Comparison of ENCODE assay signal across 20 cellular contexts in genomic region chr14:101246894-101247853, GRCh38.
DNase-seq lines count a peak whose midpoint lies in the region; ATAC-seq and TF ChIP-seq lines count a peak whose summit lies in the region.
"Had no signal": no experiment of that assay in that cellular context is flagged by ENCODE, and none has a peak within 500 bp of the region (broad histone marks: within the 10 kb centered on the region; RNA-seq: fewer than 3 reads in every experiment).

No MANE protein-coding gene starts in this region.

- no peaks in the 10 kb centered on the region for H3K4me1 ChIP-seq in upper lobe of right lung

- no peak overlapping the region for H3K4me3 Mint-ChIP-seq in activated T-helper 2 cell treated with anti-CD3 and anti-CD28 coated beads, Interferon-gamma antibody, Interleukin-2, Interleukin-4, amounts not matched to agents 10 μg/mL and 5 μg/mL and 100 μg/mL, durations not matched to agents 14 hours and 24 hours and 36 hours (ENCODE audit: low read depth)
- H3K4me3 Mint-ChIP-seq: CD8-positive, alpha-beta memory T cell had no signal

- H3K36me3 Mint-ChIP-seq in activated T-helper 2 cell treated with anti-CD3 and anti-CD28 coated beads, Interferon-gamma antibody, Interleukin-2, Interleukin-4, amounts not matched to agents 10 μg/mL and 5 μg/mL and 100 μg/mL, durations not matched to agents 14 hours and 24 hours and 36 hours (ENCODE audit: low read depth): no peaks in the 10 kb centered on the region

- H3K27me3 Mint-ChIP-seq in activated T-helper 2 cell treated with anti-CD3 and anti-CD28 coated beads, Interferon-gamma antibody, Interleukin-2, Interleukin-4, amounts not matched to agents 10 μg/mL and 5 μg/mL and 100 μg/mL, durations not matched to agents 14 hours and 24 hours and 36 hours (ENCODE audit: low read depth): no peaks in the 10 kb centered on the region

- no peaks in the 10 kb centered on the region for H3K9me3 Mint-ChIP-seq in activated T-helper 2 cell treated with anti-CD3 and anti-CD28 coated beads, Interferon-gamma antibody, Interleukin-2, Interleukin-4, amounts not matched to agents 10 μg/mL and 5 μg/mL and 100 μg/mL, durations not matched to agents 14 hours and 24 hours and 36 hours

- no peak overlapping the region for H3K4me3 ChIP-seq in upper lobe of right lung
- H3K4me3 ChIP-seq: BLaER1, GM12878 had no signal

- no peaks in the 10 kb centered on the region for H3K27me3 ChIP-seq in upper lobe of right lung

- peak; percentile 24 for DNase-seq in activated CD8-positive, alpha-beta memory T cell treated with anti-CD3 and anti-CD28 coated beads for 24 hours
- DNase-seq in activated CD8-positive, alpha-beta memory T cell treated with anti-CD3 and anti-CD28 coated beads, Interleukin-2, amount 50 U/mL, for 4 hours: no peak
- DNase-seq in activated T-helper 2 cell treated with anti-CD3 and anti-CD28 coated beads, Interferon-gamma antibody, Interleukin-2, Interleukin-4, amounts not matched to agents 10 μg/mL and 5 μg/mL and 100 μg/mL, durations not matched to agents 14 hours and 24 hours and 36 hours (ENCODE audit: low spot score): peak; percentile 2
- peak; percentile 12 for DNase-seq in omental fat pad (ENCODE audit: low spot score)
- peak; percentile 58 for DNase-seq in upper lobe of right lung
- no peak for DNase-seq in inferior parietal cortex (ENCODE audit: extremely low spot score)
- DNase-seq in retina: no peak
- no peak for DNase-seq in NCI-H1092 treated with DMSO at 0.1 percent for 48 hours (lab: John Stamatoyannopoulos, UW)
- DNase-seq: CD8-positive, alpha-beta memory T cell; GDM1; HCEC 1CT; IMR-90; Kasumi-1; NCI-H1105 treated with DMSO at 0.1 percent for 48 hours; NCI-H187; NCI-H226; NCI-H524 treated with DMSO at 0.1 percent for 48 hours had no signal

- H3K9me3 ChIP-seq in upper lobe of right lung: no peaks in the 10 kb centered on the region

- intact Hi-C loops in activated T-helper 2 cell treated with anti-CD3 and anti-CD28 coated beads, Interferon-gamma antibody, Interleukin-2, Interleukin-4, amounts not matched to agents 10 μg/mL and 5 μg/mL and 100 μg/mL, durations not matched to agents 14 hours and 24 hours and 36 hours (cut with micrococcal nuclease): no loop called here
- intact Hi-C loops in upper lobe of right lung (cut with DNase I): no loop called here

- peaks cover 3% of the 10 kb centered on the region for H3K4me1 Mint-ChIP-seq in activated T-helper 2 cell treated with anti-CD3 and anti-CD28 coated beads, Interferon-gamma antibody, Interleukin-2, Interleukin-4, amounts not matched to agents 10 μg/mL and 5 μg/mL and 100 μg/mL, durations not matched to agents 14 hours and 24 hours and 36 hours (ENCODE audit: low read depth)

- TF ChIP-seq CTCF in omental fat pad (IDR thresholded peaks at IDR 0.05) (no peak), upper lobe of right lung (IDR thresholded peaks at IDR 0.05) (no peak)

- no peak overlapping the region for H3K27ac ChIP-seq in upper lobe of right lung
- H3K27ac ChIP-seq: BLaER1 had no signal

- H3K27ac Mint-ChIP-seq in activated T-helper 2 cell treated with anti-CD3 and anti-CD28 coated beads, Interferon-gamma antibody, Interleukin-2, Interleukin-4, amounts not matched to agents 10 μg/mL and 5 μg/mL and 100 μg/mL, durations not matched to agents 14 hours and 24 hours and 36 hours: no peak overlapping the region

- ATAC-seq in omental fat pad (ENCODE audit: low FRiP score) (no peak), upper lobe of right lung (no peak)
- ATAC-seq: GM12878, Panc1 had no signal

- no peaks in the 10 kb centered on the region for H3K36me3 ChIP-seq in upper lobe of right lung
- H3K36me3 ChIP-seq: BLaER1 had no signal

Comparison
In these comparisons a context has a peak if more than half of its experiments do, and no peak if none do; other contexts are left out.
1. DNase-seq: peak in activated CD8-positive, alpha-beta memory T cell treated with anti-CD3 and anti-CD28 coated beads for 24 hours (single experiment), activated T-helper 2 cell treated with anti-CD3 and anti-CD28 coated beads, Interferon-gamma antibody, Interleukin-2, Interleukin-4, amounts not matched to agents 10 μg/mL and 5 μg/mL and 100 μg/mL, durations not matched to agents 14 hours and 24 hours and 36 hours (single experiment), omental fat pad (single experiment) and upper lobe of right lung (single experiment); none in activated CD8-positive, alpha-beta memory T cell treated with anti-CD3 and anti-CD28 coated beads, Interleukin-2, amount 50 U/mL, for 4 hours (single experiment), inferior parietal cortex (single experiment), retina (single experiment) and NCI-H1092 treated with DMSO at 0.1 percent for 48 hours (single experiment).